8 cellular contexts compared by ENCODE assay signal in the genomic region with DNA sequence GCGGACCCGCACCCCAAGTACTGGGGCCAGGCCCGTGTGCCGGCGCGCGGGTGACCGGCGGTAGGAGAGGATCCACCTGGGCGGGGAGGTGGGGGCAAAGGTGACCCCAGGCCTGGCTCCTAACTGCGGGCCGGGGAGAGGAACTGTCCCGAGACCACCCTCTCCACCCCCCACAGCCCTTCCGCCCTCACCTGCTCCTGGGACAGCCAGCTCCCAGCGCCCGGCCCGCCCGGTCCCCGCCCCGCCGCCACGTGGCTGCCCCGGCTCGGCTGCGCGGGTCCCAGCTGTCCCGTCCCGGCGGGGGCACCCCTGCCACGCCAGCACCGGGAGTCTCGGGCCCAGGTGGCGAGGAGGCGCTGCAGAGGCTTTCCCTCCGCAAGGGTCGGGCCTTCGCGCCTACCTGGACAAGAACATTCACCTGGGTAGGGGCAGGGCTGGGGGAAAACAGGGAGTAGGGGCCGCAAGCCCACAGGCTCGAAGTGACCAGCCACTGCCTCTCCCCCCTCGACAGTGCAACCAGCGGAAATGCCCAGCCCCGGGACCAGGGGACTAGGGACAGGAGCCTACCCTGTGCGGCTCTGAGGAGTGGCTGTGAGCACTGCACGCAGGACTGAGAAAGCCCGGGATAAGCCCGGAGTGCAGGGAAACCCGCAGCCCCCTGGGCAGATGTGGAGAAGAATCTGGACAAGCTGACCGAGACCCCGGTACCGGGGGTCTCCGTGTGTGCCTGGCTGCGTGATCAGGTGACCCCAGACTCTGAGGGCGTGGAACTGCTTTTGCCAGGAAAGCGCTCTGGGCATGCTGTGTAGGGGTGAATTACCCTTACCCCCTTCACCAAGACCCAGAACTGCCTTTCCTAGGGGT. TPM values are rescaled to one million over a fixed set of nuclear protein-coding genes. Genes with fewer than 3 reads are reported as not detected.
A peak's percentile ranks its signal among the peaks of the same experiment; 100 is the strongest.
DNase-seq lines count a peak whose midpoint lies in the region; ATAC-seq, FAIRE-seq and TF ChIP-seq lines count a peak whose summit lies in the region.

Gene SLC12A8 (minus strand): TSS at position 240 of the 864 bp plus-strand sequence. CDS start 1,399 bp downstream, outside the sequence.

- no peak within 1 kb of the TSS for H2BK120ac ChIP-seq in H9 (ENCODE audit: low read depth, low read length, poor library complexity, severe bottlenecking)

- H3K4me3 Mint-ChIP-seq in H9, result peak within 1 kb of the TSS; percentile 71 to 81

- H3K23me2 ChIP-seq in H9 (ENCODE audit: insufficient read length, low read depth, low read length, poor library complexity, severe bottlenecking), result peaks cover 6% of the 10 kb centered on the region

- peaks cover 18% of the 10 kb centered on the region for H3K4me1 ChIP-seq in A673 (ENCODE audit: insufficient read depth, low read length, poor library complexity, severe bottlenecking)
- H3K4me1 ChIP-seq in H9 (ENCODE audit: insufficient read depth, low read length), result no peaks in the 10 kb centered on the region
- peaks cover 6% of the 10 kb centered on the region for H3K4me1 ChIP-seq in mucosa of descending colon (ENCODE audit: low read depth)

- no peaks in the 10 kb centered on the region for H3K9me3 Mint-ChIP-seq in H9

- BruUV-seq in A673 (replicated peaks; lab: Mats Ljungman, UMichigan), result no TSS peak

- H4K8ac ChIP-seq in H9 (replicated peaks; ENCODE audit: insufficient read length, low read depth, low read length), result no peak within 1 kb of the TSS

- H3K27me3 ChIP-seq in A673 (replicated peaks; ENCODE audit: insufficient read depth, low read depth, low read length, poor library complexity), result no peaks in the 10 kb centered on the region
- H3K27me3 ChIP-seq in H9 (ENCODE audit: insufficient read depth, low read length), result no peaks in the 10 kb centered on the region

- ATAC-seq in mucosa of descending colon (peak; percentile 88), HG02884 (IDR thresholded peaks at IDR 0.05; ENCODE audit: unreplicated experiment) (no peak)

- no peak within 1 kb of the TSS for H4K91ac ChIP-seq in H9 (ENCODE audit: insufficient read length, low read depth, low read length)

- no peak within 1 kb of the TSS for H3K27ac ChIP-seq in A673 (ENCODE audit: low read depth, low read length, poor library complexity, severe bottlenecking)
- no peak within 1 kb of the TSS for H3K27ac ChIP-seq in H9 (ENCODE audit: insufficient read length, low read depth, low read length)
- H3K27ac ChIP-seq in coronary artery, result no peak within 1 kb of the TSS

- H2AFZ ChIP-seq in H9 (ENCODE audit: low read length), result no peak within 1 kb of the TSS

- TF ChIP-seq CTCF in A673 (conservative IDR thresholded peaks at IDR 0.05; ENCODE audit: low read depth, low read length), result no peak
- TF ChIP-seq CTCF in H9 (conservative IDR thresholded peaks at IDR 0.05), result no peak
- no peak for TF ChIP-seq CTCF in coronary artery (IDR thresholded peaks at IDR 0.05)
- no peak for TF ChIP-seq CTCF in mucosa of descending colon (IDR thresholded peaks at IDR 0.05)
- TF ChIP-seq CTCF in D721Med (IDR thresholded peaks at IDR 0.05; ENCODE audit: insufficient read depth, missing control alignments), result no peak

- peak within 1 kb of the TSS; percentile 59 for H2BK12ac ChIP-seq in H9 (ENCODE audit: insufficient read length, low read depth, low read length)

- peak within 1 kb of the TSS; percentile 71 for H3K14ac ChIP-seq in H9 (ENCODE audit: insufficient read depth, low read length)

- H3K4me2 ChIP-seq in H9 (ENCODE audit: insufficient read depth, insufficient read length, low read length), result peak within 1 kb of the TSS; percentile 39

- H4K20me1 ChIP-seq in H9 (ENCODE audit: control insufficient read depth, insufficient read depth, insufficient read length), result no peaks in the 10 kb centered on the region

- no peak within 1 kb of the TSS for H4K5ac ChIP-seq in H9 (ENCODE audit: insufficient read length, low read depth, low read length)

- peaks cover 16% of the 10 kb centered on the region for H3K27me3 Mint-ChIP-seq in H9 (ENCODE audit: low read depth)

- H3K4me3 ChIP-seq in A673 (ENCODE audit: low read depth, low read length, poor library complexity, severe bottlenecking) (peak within 1 kb of the TSS; percentile 49), coronary artery (peak within 1 kb of the TSS; percentile 67), mucosa of descending colon (peak within 1 kb of the TSS; percentile 34)

- POLR2A ChIA-PET in A673 (lab: Charles Lee; ENCODE audit: low non-redundant PET), result no interaction called here

- H3K23ac ChIP-seq in H9 (ENCODE audit: insufficient read length, low read depth, low read length), result no peak within 1 kb of the TSS

- intact Hi-C loops in A673 (cut with micrococcal nuclease; ENCODE audit: unreplicated experiment) (no loop called here), mucosa of descending colon (cut with DNase I, micrococcal nuclease) (no loop called here)

- H3K18ac ChIP-seq in H9 (ENCODE audit: insufficient read length, low read depth, low read length), result peak within 1 kb of the TSS; percentile 83

- no peaks in the 10 kb centered on the region for H3K9me3 ChIP-seq in A673 (ENCODE audit: low read depth, low read length, poor library complexity, severe bottlenecking)
- no peaks in the 10 kb centered on the region for H3K9me3 ChIP-seq in H9 (ENCODE audit: control insufficient read depth, low read depth, low read length)
- no peaks in the 10 kb centered on the region for H3K9me3 ChIP-seq in mucosa of descending colon

- H3K27ac Mint-ChIP-seq in H9, result peak within 1 kb of the TSS in 1 of 3 experiments; percentile 61; a peak in 2 of 7 replicates

- no peaks in the 10 kb centered on the region for H3K79me1 ChIP-seq in H9 (ENCODE audit: insufficient read depth, low read depth, low read length, poor library complexity, severe bottlenecking)

- DNase-seq in A673 (ENCODE audit: low spot score) (no peak), H9 (peak; percentile 55), coronary artery (ENCODE audit: low spot score) (no peak), mucosa of descending colon (peak; percentile 50 to 73 (median 59)), NCI-H510A treated with DMSO at 0.1 percent for 48 hours (lab: John Stamatoyannopoulos, UW) (no peak), NCI-H2196 treated with DMSO at 0.1 percent for 48 hours (lab: John Stamatoyannopoulos, UW; ENCODE audit: unreplicated experiment) (no peak), D721Med (ENCODE audit: insufficient read length, low spot score) (no peak)

- peaks cover 24 to 32% of the 10 kb centered on the region in 2 experiments for H3K4me1 Mint-ChIP-seq in H9

- H2BK15ac ChIP-seq in H9 (ENCODE audit: low read depth, low read length), result no peak within 1 kb of the TSS

- no peak within 1 kb of the TSS for H3K56ac ChIP-seq in H9 (ENCODE audit: insufficient read length, low read depth, low read length)

- H3K79me2 ChIP-seq in H9 (ENCODE audit: insufficient read depth, low read length), result peaks cover 1% of the 10 kb centered on the region; the same call in 1 of the 2 replicates

- WGBS in H9 (ENCODE audit: extremely low coverage, insufficient read length, low lambda C conversion rate), result no CpG with 5 or more reads among the region's 55 CpGs

- H3K4ac ChIP-seq in H9 (ENCODE audit: low read depth, low read length), result no peak within 1 kb of the TSS

- H3K36me3 ChIP-seq in A673 (ENCODE audit: insufficient read depth, low read length, poor library complexity, severe bottlenecking) (no peaks in the 10 kb centered on the region), mucosa of descending colon (ENCODE audit: low read depth) (no peaks in the 10 kb centered on the region)

- H3T11ph ChIP-seq in H9 (ENCODE audit: low read length), result no peak within 1 kb of the TSS

- peaks cover 0 to 6% (median 2%) of the 10 kb centered on the region in 3 experiments; a peak in 6 of 7 replicates for H3K36me3 Mint-ChIP-seq in H9 (ENCODE audit: insufficient read depth in 1 of 3, low read depth in 3 of 3)

- no peak for FAIRE-seq in D721Med (lab: Jason Lieb, UNC)

- H3K9ac ChIP-seq in H9 (ENCODE audit: extremely low read depth, insufficient read length, low read length), result peak within 1 kb of the TSS; percentile 42

- H2BK5ac ChIP-seq in H9 (ENCODE audit: insufficient read length, low read length), result no peak within 1 kb of the TSS

- no peak within 1 kb of the TSS for H2BK20ac ChIP-seq in H9 (ENCODE audit: low read depth, low read length, poor library complexity, severe bottlenecking)

- H2AK5ac ChIP-seq in H9 (ENCODE audit: insufficient read length, low read length), result no peak within 1 kb of the TSS

- CTCF ChIA-PET in A673 (lab: Charles Lee), result interaction anchor here (0.6 kb wide), 1 partner anchor 10 kb away, joined by 4 read pairs; no protein-coding TSS in a partner anchor

RNA-seq across cellular contexts. Expression of gene SLC12A8, which starts in this region (rescaled TPM):
- total RNA-seq in A673 (2021), result 3.6 and 7.1 TPM in 2 replicates
- 8.2 and 9.1 TPM in 2 replicates for total RNA-seq in H9 (2021)
- total RNA-seq in mucosa of descending colon, result 10 to 100 TPM in 2 of 3 donors, 1 to 10 TPM in 1; 8.0 to 19.3 (median 13.6) TPM

Comparison
In these comparisons a context has a peak if more than half of its experiments do, and no peak if none do; other contexts are left out.
1. DNase-seq: peak in H9 (single experiment) and mucosa of descending colon (3 of 3); none in A673 (single experiment), coronary artery (single experiment), NCI-H510A treated with DMSO at 0.1 percent for 48 hours (single experiment), NCI-H2196 treated with DMSO at 0.1 percent for 48 hours (single experiment) and D721Med (single experiment).
2. Peak in every context shown above with its lines, with median percentiles within 50 percentile points of each other: H3K4me3 ChIP-seq.